Comparison of ENCODE assay signal across 8 cellular contexts in the genomic region with DNA sequence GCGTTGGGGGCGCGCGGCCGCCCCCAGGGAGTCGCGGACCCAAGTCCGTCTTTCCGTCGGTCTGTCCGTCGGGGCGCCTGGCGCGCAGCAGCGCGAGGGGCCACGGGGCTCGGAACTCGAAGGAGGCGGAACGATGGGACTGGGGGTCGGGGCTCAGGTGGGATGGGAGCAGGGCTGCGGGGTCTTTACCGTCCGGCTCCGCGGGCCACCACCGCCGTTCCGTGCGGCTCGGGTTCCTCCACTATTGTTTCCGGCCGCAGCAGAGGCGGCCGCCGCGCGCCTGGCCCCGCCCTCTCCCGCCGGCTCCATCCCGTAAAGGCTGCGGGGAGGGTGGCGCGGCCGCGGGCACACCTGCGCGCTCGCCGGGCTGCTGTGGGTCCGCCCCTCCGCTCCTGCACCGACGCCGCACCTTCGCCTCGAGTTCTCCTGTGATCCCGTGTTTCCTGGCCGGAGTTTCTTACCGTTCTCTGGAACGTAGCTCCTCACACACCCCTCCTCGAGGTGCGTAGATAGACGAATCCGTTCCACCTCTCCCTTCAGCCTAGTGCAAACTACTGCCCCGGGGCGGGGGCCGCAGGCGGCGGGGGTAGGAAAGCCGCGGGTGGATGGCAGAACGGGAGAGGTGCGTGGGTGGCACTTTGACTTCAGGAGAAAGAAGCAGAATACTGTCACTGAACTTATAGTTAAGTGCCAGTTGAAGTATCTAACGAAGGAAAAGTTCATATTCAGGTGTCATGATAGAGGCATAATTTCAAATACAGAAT. TPM values are rescaled to one million over a fixed set of nuclear protein-coding genes. Genes with fewer than 3 reads are reported as not detected.
A peak's percentile ranks its signal among the peaks of the same experiment; 100 is the strongest.
DNase-seq lines count a peak whose midpoint lies in the region; ATAC-seq and TF ChIP-seq lines count a peak whose summit lies in the region.

Gene C21orf91, minus strand, starts transcription at position 243 of the 764 bp plus-strand sequence. CDS start 1,038 bp downstream, outside the sequence.

- H3K4me1 Mint-ChIP-seq in activated T-cell treated with anti-CD3 and anti-CD28 coated beads, Interleukin-2, amount 50 U/mL, for 72 hours (ENCODE audit: low read depth) = peaks cover 42% of the 10 kb centered on the region
- peaks cover 20 to 34% (median 24%) of the 10 kb centered on the region in 3 donors for H3K4me1 Mint-ChIP-seq in naive B cell
- peaks cover 22% of the 10 kb centered on the region for H3K4me1 Mint-ChIP-seq in stimulated activated memory B cell treated with anti-CD40 and anti-IgM and Interleukin-4, amounts not matched to agents 10 μg/mL and 1 μg/mL and 100 μg/mL, for 72 hours

- TF ChIP-seq EP300 in Ishikawa (IDR thresholded peaks at IDR 0.05; ENCODE audit: borderline replicate concordance) = peak; percentile 33; the same call in 1 of the 2 replicates

- TF ChIP-seq RAD21 in Ishikawa (IDR thresholded peaks at IDR 0.05; ENCODE audit: low read depth) = no peak

- H3K4me1 ChIP-seq in Panc1 (ENCODE audit: control insufficient read depth, insufficient read depth, low read length) = 0 out of 2 replicates have a peak, but pooled peaks cover 3% of the 10 kb centered on the region
- peaks cover 0 to 54% (median 17%) of the 10 kb centered on the region in 3 donors for H3K4me1 ChIP-seq in esophagus squamous epithelium

- H3K27me3 ChIP-seq in Panc1 (ENCODE audit: control insufficient read depth, insufficient read depth, low read length) (no peaks in the 10 kb centered on the region), esophagus squamous epithelium (no peaks in the 10 kb centered on the region)

- H3K27me3 Mint-ChIP-seq in activated T-cell treated with anti-CD3 and anti-CD28 coated beads, Interleukin-2, amount 50 U/mL, for 72 hours (ENCODE audit: low read depth) = no peaks in the 10 kb centered on the region
- no peaks in the 10 kb centered on the region for H3K27me3 Mint-ChIP-seq in naive B cell
- H3K27me3 Mint-ChIP-seq in stimulated activated memory B cell treated with anti-CD40 and anti-IgM and Interleukin-4, amounts not matched to agents 10 μg/mL and 1 μg/mL and 100 μg/mL, for 72 hours = no peaks in the 10 kb centered on the region

- peak; percentile 82 for ATAC-seq in GM21619 (IDR thresholded peaks at IDR 0.05; ENCODE audit: unreplicated experiment)
- ATAC-seq in Panc1 = peak; percentile 99
- ATAC-seq in activated T-cell treated with anti-CD3 and anti-CD28 coated beads, Interleukin-2, amount 50 U/mL, for 72 hours (replicated peaks in 1 of 2) = peak; percentile 90 to 91
- ATAC-seq in naive B cell (ENCODE audit: low read depth in 2 of 2) = peak; percentile 81 to 83
- ATAC-seq in stimulated activated memory B cell treated with anti-CD40 and anti-IgM and Interleukin-4, amounts not matched to agents 10 μg/mL and 1 μg/mL and 100 μg/mL, for 72 hours = peak; percentile 94

- WGBS in esophagus squamous epithelium, 2 donors = 0% methylated on average over 1 to 7 of the region's 78 CpGs

- peaks cover 0 to 3% of the 10 kb centered on the region in 2 donors for H3K9me3 Mint-ChIP-seq in activated T-cell treated with anti-CD3 and anti-CD28 coated beads, Interleukin-2, amount 50 U/mL, for 72 hours
- no peaks in the 10 kb centered on the region for H3K9me3 Mint-ChIP-seq in naive B cell
- H3K9me3 Mint-ChIP-seq in stimulated activated memory B cell treated with anti-CD40 and anti-IgM and Interleukin-4, amounts not matched to agents 10 μg/mL and 1 μg/mL and 100 μg/mL, for 72 hours = no peaks in the 10 kb centered on the region

- in situ Hi-C loops in Panc1 (cut with HindIII; ENCODE audit: low pct_unique_long_range_greater_than_20kb, low sequenced_read_pairs) = no loop called here

- peaks cover 7 to 12% of the 10 kb centered on the region in 2 donors for H3K36me3 Mint-ChIP-seq in activated T-cell treated with anti-CD3 and anti-CD28 coated beads, Interleukin-2, amount 50 U/mL, for 72 hours (ENCODE audit: insufficient read depth in 2 of 2)
- peaks cover 3 to 7% of the 10 kb centered on the region in 2 donors for H3K36me3 Mint-ChIP-seq in naive B cell
- peaks cover 4% of the 10 kb centered on the region for H3K36me3 Mint-ChIP-seq in stimulated activated memory B cell treated with anti-CD40 and anti-IgM and Interleukin-4, amounts not matched to agents 10 μg/mL and 1 μg/mL and 100 μg/mL, for 72 hours

- DNase-seq in DMS53 (lab: John Stamatoyannopoulos, UW) = peak; percentile 89
- DNase-seq in Panc1 (ENCODE audit: low read depth, low spot score) = no peak
- DNase-seq in activated T-cell treated with anti-CD3 and anti-CD28 coated beads, Interleukin-2, amount 50 U/mL, for 72 hours = peak; percentile 93 to 94
- peak; percentile 43 for DNase-seq in esophagus squamous epithelium (lab: John Stamatoyannopoulos, UW)
- DNase-seq in naive B cell = peak; percentile 91

- TF ChIP-seq CTCF in Panc1 (IDR thresholded peaks at IDR 0.05) = no peak
- TF ChIP-seq CTCF in esophagus squamous epithelium (IDR thresholded peaks at IDR 0.05) = no peak

- peaks cover 3% of the 10 kb centered on the region for H3K36me3 ChIP-seq in Panc1 (ENCODE audit: control insufficient read depth, insufficient read depth, low read length)
- peaks cover 0 to 15% (median 0%) of the 10 kb centered on the region in 3 donors for H3K36me3 ChIP-seq in esophagus squamous epithelium

- H3K27ac ChIP-seq in Panc1 (ENCODE audit: low read length) (peak within 1 kb of the TSS; percentile 76), esophagus squamous epithelium (peak within 1 kb of the TSS; percentile 92 to 96 (median 94))

- CTCF ChIA-PET in Panc1 (lab: Charles Lee) = no interaction called here

- TF ChIP-seq POLR2A in esophagus squamous epithelium (IDR thresholded peaks at IDR 0.05) = peak in 3 of 4 donors; percentile 47 to 97 (median 89)

- intact Hi-C loops in Panc1 (cut with micrococcal nuclease; ENCODE audit: unreplicated experiment) = no loop called here
- intact Hi-C loops in esophagus squamous epithelium (cut with DNase I) = no loop called here

- H3K4me3 ChIP-seq in Panc1 (ENCODE audit: low read depth in 2 of 2, low read length in 2 of 2) (peak within 1 kb of the TSS; percentile 75 to 83), esophagus squamous epithelium (peak within 1 kb of the TSS; percentile 81 to 98 (median 92))

- peak within 1 kb of the TSS; percentile 95 to 97 for H3K4me3 Mint-ChIP-seq in activated T-cell treated with anti-CD3 and anti-CD28 coated beads, Interleukin-2, amount 50 U/mL, for 72 hours
- peak within 1 kb of the TSS; percentile 89 to 99 (median 96) for H3K4me3 Mint-ChIP-seq in naive B cell
- H3K4me3 Mint-ChIP-seq in stimulated activated memory B cell treated with anti-CD40 and anti-IgM and Interleukin-4, amounts not matched to agents 10 μg/mL and 1 μg/mL and 100 μg/mL, for 72 hours = peak within 1 kb of the TSS; percentile 80

- BruUV-seq in Panc1 (replicated peaks; lab: Mats Ljungman, UMichigan) = no TSS peak

- H3K9me3 ChIP-seq in Panc1 (ENCODE audit: control insufficient read depth, insufficient read depth, low read depth, low read length) = no peaks in the 10 kb centered on the region
- no peaks in the 10 kb centered on the region for H3K9me3 ChIP-seq in esophagus squamous epithelium

- POLR2A ChIA-PET in Panc1 (lab: Charles Lee) = no interaction called here

- H3K27ac Mint-ChIP-seq in activated T-cell treated with anti-CD3 and anti-CD28 coated beads, Interleukin-2, amount 50 U/mL, for 72 hours = peak within 1 kb of the TSS; percentile 98
- peak within 1 kb of the TSS; percentile 98 to 99 (median 98) for H3K27ac Mint-ChIP-seq in naive B cell
- H3K27ac Mint-ChIP-seq in stimulated activated memory B cell treated with anti-CD40 and anti-IgM and Interleukin-4, amounts not matched to agents 10 μg/mL and 1 μg/mL and 100 μg/mL, for 72 hours = peak within 1 kb of the TSS; percentile 92

TF ChIP-seq in Ishikawa, 13 proteins besides CTCF, POLR2A, EP300 and RAD21 (continues in another document):
- TF ChIP-seq ZBTB7A (IDR thresholded peaks at IDR 0.05; ENCODE audit: low read depth) = peak; percentile 46; the same call in 1 of the 2 replicates
- TF ChIP-seq CREB1 (IDR thresholded peaks at IDR 0.05; ENCODE audit: low read depth) = no peak
- TF ChIP-seq TAF1 (IDR thresholded peaks at IDR 0.05; ENCODE audit: low read depth) = peak; percentile 87
- peak; percentile 98 for TF ChIP-seq EGR1 (IDR thresholded peaks at IDR 0.05)
- TF ChIP-seq MAX (IDR thresholded peaks at IDR 0.05) = peak; percentile 49
- TF ChIP-seq, protein P1, sequence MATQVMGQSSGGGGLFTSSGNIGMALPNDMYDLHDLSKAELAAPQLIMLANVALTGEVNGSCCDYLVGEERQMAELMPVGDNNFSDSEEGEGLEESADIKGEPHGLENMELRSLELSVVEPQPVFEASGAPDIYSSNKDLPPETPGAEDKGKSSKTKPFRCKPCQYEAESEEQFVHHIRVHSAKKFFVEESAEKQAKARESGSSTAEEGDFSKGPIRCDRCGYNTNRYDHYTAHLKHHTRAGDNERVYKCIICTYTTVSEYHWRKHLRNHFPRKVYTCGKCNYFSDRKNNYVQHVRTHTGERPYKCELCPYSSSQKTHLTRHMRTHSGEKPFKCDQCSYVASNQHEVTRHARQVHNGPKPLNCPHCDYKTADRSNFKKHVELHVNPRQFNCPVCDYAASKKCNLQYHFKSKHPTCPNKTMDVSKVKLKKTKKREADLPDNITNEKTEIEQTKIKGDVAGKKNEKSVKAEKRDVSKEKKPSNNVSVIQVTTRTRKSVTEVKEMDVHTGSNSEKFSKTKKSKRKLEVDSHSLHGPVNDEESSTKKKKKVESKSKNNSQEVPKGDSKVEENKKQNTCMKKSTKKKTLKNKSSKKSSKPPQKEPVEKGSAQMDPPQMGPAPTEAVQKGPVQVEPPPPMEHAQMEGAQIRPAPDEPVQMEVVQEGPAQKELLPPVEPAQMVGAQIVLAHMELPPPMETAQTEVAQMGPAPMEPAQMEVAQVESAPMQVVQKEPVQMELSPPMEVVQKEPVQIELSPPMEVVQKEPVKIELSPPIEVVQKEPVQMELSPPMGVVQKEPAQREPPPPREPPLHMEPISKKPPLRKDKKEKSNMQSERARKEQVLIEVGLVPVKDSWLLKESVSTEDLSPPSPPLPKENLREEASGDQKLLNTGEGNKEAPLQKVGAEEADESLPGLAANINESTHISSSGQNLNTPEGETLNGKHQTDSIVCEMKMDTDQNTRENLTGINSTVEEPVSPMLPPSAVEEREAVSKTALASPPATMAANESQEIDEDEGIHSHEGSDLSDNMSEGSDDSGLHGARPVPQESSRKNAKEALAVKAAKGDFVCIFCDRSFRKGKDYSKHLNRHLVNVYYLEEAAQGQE (IDR thresholded peaks at IDR 0.05; ENCODE audit: low read depth) = no peak
- TF ChIP-seq TEAD4 (IDR thresholded peaks at IDR 0.05) = no peak

RNA-seq across cellular contexts. Expression of gene C21orf91, which starts in this region (rescaled TPM):
- total RNA-seq in Panc1 (2021; ENCODE audit: unreplicated experiment) (13.3 TPM), esophagus squamous epithelium (10 to 100 TPM in 3 of 4 donors, 1 to 10 TPM in 1; 4.2 to 16.5 (median 12.8) TPM)
- 3.7 TPM for polyA plus RNA-seq in Panc1 (2012; ENCODE audit: insufficient read length)
- 10 to 100 TPM; 22.7 to 24.2 TPM for total RNA-seq in activated T-cell treated with anti-CD3 and anti-CD28 coated beads, Interleukin-2, amount 50 U/mL, for 72 hours
- 10 to 100 TPM; 18.5 to 35.2 (median 32.9) TPM for polyA plus RNA-seq in naive B cell (ENCODE audit: low read depth in 6 of 6)
